Comparison of ENCODE assay signal across 8 cellular contexts in genomic region chr12:79935021-79935623, GRCh38. TPM values are rescaled to one million over a fixed set of nuclear protein-coding genes. Genes with fewer than 3 reads are reported as not detected.
DNase-seq lines count a peak whose midpoint lies in the region; ATAC-seq and TF ChIP-seq lines count a peak whose summit lies in the region.

Gene PPP1R12A, minus strand, starts transcription at chr12:79935097. Its CDS starts 166 bp downstream, at chr12:79934931.

- H3K36me3 ChIP-seq in OCI-LY7 (ENCODE audit: insufficient read depth, low read length) = peaks cover 2% of the 10 kb centered on the region; the same call in 1 of the 2 replicates

- BruUV-seq in OCI-LY7 (replicated peaks; lab: Mats Ljungman, UMichigan) = no TSS peak

- peak within 1 kb of the TSS; percentile 100 for H3K4me3 ChIP-seq in OCI-LY7 (ENCODE audit: low read depth, low read length, poor library complexity, severe bottlenecking)
- peak within 1 kb of the TSS; percentile 97 for H3K4me3 ChIP-seq in mononuclear cell (ENCODE audit: low read length)

- peak within 1 kb of the TSS; percentile 87 for H3K27ac ChIP-seq in OCI-LY7 (ENCODE audit: low read depth, low read length, poor library complexity, severe bottlenecking)

- no peaks in the 10 kb centered on the region for H3K9me3 ChIP-seq in OCI-LY7 (ENCODE audit: low read length)
- no peaks in the 10 kb centered on the region for H3K9me3 ChIP-seq in mononuclear cell (ENCODE audit: low read depth, low read length)

- no peak for TF ChIP-seq CTCF in OCI-LY7 (conservative IDR thresholded peaks at IDR 0.05; ENCODE audit: low read length)

- peaks cover 25% of the 10 kb centered on the region for H3K4me1 ChIP-seq in OCI-LY7 (ENCODE audit: insufficient read depth, low read length, poor library complexity, severe bottlenecking)
- peaks cover 30% of the 10 kb centered on the region for H3K4me1 ChIP-seq in mononuclear cell (ENCODE audit: insufficient read depth, low read length)

- ATAC-seq in GM21526 (IDR thresholded peaks at IDR 0.05; ENCODE audit: low FRiP score, unreplicated experiment) = peak; percentile 90

- peak within 1 kb of the TSS; percentile 87 for H2AFZ ChIP-seq in OCI-LY7 (ENCODE audit: low read length)

- H3K4me2 ChIP-seq in OCI-LY7 (ENCODE audit: low read length) = peak within 1 kb of the TSS; percentile 84

- POLR2A ChIA-PET in OCI-LY7 (lab: Charles Lee) = interaction anchor here (0.8 to 2.1 kb wide), 3 partner anchors 11 to 251 kb away, joined by 3 to 6 read pairs (median 4); no protein-coding TSS in a partner anchor

- DNase-seq in DMS 273 (lab: John Stamatoyannopoulos, UW; ENCODE audit: unreplicated experiment) (peak; percentile 97), HuH-7.5 (ENCODE audit: low spot score) (peak; percentile 78), OCI-LY7 (ENCODE audit: low spot score) (peak; percentile 96), activated T-cell treated with anti-CD3 and anti-CD28 coated beads for 24 hours (ENCODE audit: low read depth) (peak; percentile 90), epidermal melanocyte (ENCODE audit: insufficient read length, low spot score) (peak; percentile 69)
- DNase-seq in stimulated activated CD8-positive, alpha-beta memory T cell treated with anti-CD3 and anti-CD28 coated beads, Interleukin-4, amount 100 ng/mL, for 1 hour (ENCODE audit: low read depth in 2 of 2, low spot score in 1 of 2) = peak; percentile 80 to 90

- intact Hi-C loops in OCI-LY7 (cut with micrococcal nuclease; ENCODE audit: unreplicated experiment) = loop anchor here (2.0 kb wide), 1 partner anchor 244 kb away; the partner anchor contains the start of gene PAWR

- CTCF ChIA-PET in OCI-LY7 (lab: Charles Lee; ENCODE audit: unreplicated experiment) = no interaction called here

- H3K9me2 ChIP-seq in OCI-LY7 (ENCODE audit: insufficient read depth, low read length) = no peaks in the 10 kb centered on the region

- H3K79me2 ChIP-seq in OCI-LY7 (ENCODE audit: insufficient read depth, low read depth, low read length) = peaks cover 51% of the 10 kb centered on the region

- H4K20me1 ChIP-seq in OCI-LY7 (ENCODE audit: insufficient read depth, low read length) = peaks cover 31% of the 10 kb centered on the region

- H3K27me3 ChIP-seq in mononuclear cell (ENCODE audit: insufficient read depth, low read length) = no peaks in the 10 kb centered on the region

RNA-seq across cellular contexts. Expression of gene PPP1R12A, which starts in this region (rescaled TPM):
- 44.5 and 75.3 TPM in 2 replicates for total RNA-seq in OCI-LY7 (2014; rRNA removed; shearing (Covaris generic))
- 65.1 and 75.2 TPM in 2 replicates for total RNA-seq in OCI-LY7 (2022)
- 156 TPM for total RNA-seq in mononuclear cell

Comparison
In these comparisons a context has a peak if more than half of its experiments do, and no peak if none do; other contexts are left out.
1. Peak in every context shown above with its lines: DNase-seq, ATAC-seq, H3K4me3 ChIP-seq and H3K27ac ChIP-seq.